ENCODE assay signal across 1 cellular context in genomic region chr16:16149710-16150116, GRCh38.
TF ChIP-seq lines count a peak whose summit lies in the region.

No MANE protein-coding gene starts in this region.

TF ChIP-seq in HepG2, 621 proteins besides CTCF, POLR2A, EP300 and RAD21 (continued from another document and continues in another):
- TF ChIP-seq ZUFSP (CRISPR knock-in tag; IDR thresholded peaks at IDR 0.05; ENCODE audit: borderline replicate concordance), result no peak
- no peak for TF ChIP-seq NFRKB (IDR thresholded peaks at IDR 0.05)
- TF ChIP-seq ZNF501 (CRISPR knock-in tag; IDR thresholded peaks at IDR 0.05), result peak; percentile 17; the same call in 1 of the 2 replicates
- no peak for TF ChIP-seq MXD3 (CRISPR knock-in tag; IDR thresholded peaks at IDR 0.05)
- peak; percentile 37; the same call in 1 of the 2 replicates for TF ChIP-seq THAP8 (CRISPR knock-in tag; IDR thresholded peaks at IDR 0.05; ENCODE audit: borderline replicate concordance)
- no peak for TF ChIP-seq SOX6 (IDR thresholded peaks at IDR 0.05)
- no peak for TF ChIP-seq SOX6 (CRISPR knock-in tag; IDR thresholded peaks at IDR 0.05)
- TF ChIP-seq SYNCRIP (IDR thresholded peaks at IDR 0.05; ENCODE audit: insufficient read depth, low read depth, low read length), result no peak
- no peak; the same call in 1 of the 2 replicates for TF ChIP-seq ZNF616 (CRISPR knock-in tag; IDR thresholded peaks at IDR 0.05; ENCODE audit: low read depth)
- TF ChIP-seq SIN3A (IDR thresholded peaks at IDR 0.05; ENCODE audit: borderline replicate concordance, low read depth, low read length), result no peak
- TF ChIP-seq, protein P1, sequence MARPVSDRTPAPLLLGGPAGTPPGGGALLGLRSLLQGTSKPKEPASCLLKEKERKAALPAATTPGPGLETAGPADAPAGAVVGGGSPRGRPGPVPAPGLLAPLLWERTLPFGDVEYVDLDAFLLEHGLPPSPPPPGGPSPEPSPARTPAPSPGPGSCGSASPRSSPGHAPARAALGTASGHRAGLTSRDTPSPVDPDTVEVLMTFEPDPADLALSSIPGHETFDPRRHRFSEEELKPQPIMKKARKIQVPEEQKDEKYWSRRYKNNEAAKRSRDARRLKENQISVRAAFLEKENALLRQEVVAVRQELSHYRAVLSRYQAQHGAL (CRISPR knock-in tag; IDR thresholded peaks at IDR 0.05; ENCODE audit: not compliant biosample characterization), result peak; percentile 28
- no peak for TF ChIP-seq STAT6 (CRISPR knock-in tag; IDR thresholded peaks at IDR 0.05; ENCODE audit: borderline replicate concordance)
- no peak for TF ChIP-seq WIZ (CRISPR knock-in tag; IDR thresholded peaks at IDR 0.05)
- no peak for TF ChIP-seq AHR (CRISPR knock-in tag; IDR thresholded peaks at IDR 0.05)
- 0 out of 2 replicates have a peak, but pooled peaks have one; percentile 45 for TF ChIP-seq ISX (CRISPR knock-in tag; conservative IDR thresholded peaks at IDR 0.05)
- TF ChIP-seq BRF2 (CRISPR knock-in tag; IDR thresholded peaks at IDR 0.05), result no peak
- 0 out of 2 replicates have a peak, but pooled peaks have one; percentile 32 for TF ChIP-seq RERE (CRISPR knock-in tag; IDR thresholded peaks at IDR 0.05; ENCODE audit: low read depth)
- no peak for TF ChIP-seq NRL (CRISPR knock-in tag; IDR thresholded peaks at IDR 0.05; ENCODE audit: borderline replicate concordance)
- TF ChIP-seq ZNF280D (CRISPR knock-in tag; IDR thresholded peaks at IDR 0.05), result no peak
- peak; percentile 88 for TF ChIP-seq HOXA3 (CRISPR knock-in tag; IDR thresholded peaks at IDR 0.05)
- peak; percentile 57 for TF ChIP-seq ZNF629 (CRISPR knock-in tag; conservative IDR thresholded peaks at IDR 0.05)
- TF ChIP-seq, protein P2, sequence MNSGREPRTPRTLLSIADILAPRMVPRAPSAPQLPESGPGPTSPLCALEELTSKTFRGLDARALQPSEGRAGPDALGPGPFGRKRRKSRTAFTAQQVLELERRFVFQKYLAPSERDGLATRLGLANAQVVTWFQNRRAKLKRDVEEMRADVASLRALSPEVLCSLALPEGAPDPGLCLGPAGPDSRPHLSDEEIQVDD (CRISPR knock-in tag; IDR thresholded peaks at IDR 0.05; ENCODE audit: borderline replicate concordance), result 0 out of 2 replicates have a peak, but pooled peaks have one; percentile 41
- no peak for TF ChIP-seq ZNF414 (CRISPR knock-in tag; IDR thresholded peaks at IDR 0.05)
- TF ChIP-seq ZNF709 (CRISPR knock-in tag; IDR thresholded peaks at IDR 0.05), result 0 out of 2 replicates have a peak, but pooled peaks have one; percentile 55
